11 cellular contexts compared by ENCODE assay signal in genomic region chr10:13023754-13024153, GRCh38. TPM values are rescaled to one million over a fixed set of nuclear protein-coding genes. Genes with fewer than 3 reads are reported as not detected.
"Had no signal": no experiment of that assay in that cellular context is flagged by ENCODE, and none has a peak within 500 bp of the region (broad histone marks: within the 10 kb centered on the region; RNA-seq: fewer than 3 reads in every experiment).

No MANE protein-coding gene starts in this region.

- ATAC-seq: GM23338, HCT116 had no signal

- DNase-seq: GM23248, GOT3, H7, H9, HCEC 1CT, HFFc6 had no signal

- H3K9ac ChIP-seq: GM23248 had no signal

- H3K4me3 ChIP-seq: GM23248, GM23338, HAP-1 had no signal

- H3K4me1 ChIP-seq: HAP-1 had no signal

- H3K4me1 Mint-ChIP-seq: GM23338, H9 had no signal

- H3K36me3 ChIP-seq: HAP-1 had no signal

- H3K4me2 ChIP-seq: GM23338 had no signal

- H2AFZ ChIP-seq: GM23248, GM23338 had no signal

- FAIRE-seq: H1, H54 had no signal

- H3K27ac ChIP-seq: GM23248 had no signal

- H3K4me3 Mint-ChIP-seq: GM23338, H9, HFFc6 had no signal

- H3K27ac Mint-ChIP-seq: GM23338, H9, HFFc6 had no signal

RNA-seq across cellular contexts. Expression of gene CCDC3, which starts 22.2 kb away (rescaled TPM):
- total RNA-seq: GM23248 had no signal
- polyA plus RNA-seq: GM23248 had no signal
